1 cellular context compared by ENCODE assay signal in genomic region chr2:47080888-47081301, GRCh38.
TF ChIP-seq lines count a peak whose summit lies in the region.

No MANE protein-coding gene starts in this region.

TF ChIP-seq in HepG2, 621 proteins besides CTCF, POLR2A, EP300 and RAD21 (continued from another document and continues in another):
- TF ChIP-seq ZSCAN9 (CRISPR knock-in tag; IDR thresholded peaks at IDR 0.05; ENCODE audit: borderline replicate concordance) (no peak), ZNF841 (CRISPR knock-in tag; IDR thresholded peaks at IDR 0.05; ENCODE audit: borderline replicate concordance) (no peak), KDM4B (CRISPR knock-in tag; IDR thresholded peaks at IDR 0.05) (no peak), BORCS8-MEF2B (CRISPR knock-in tag; IDR thresholded peaks at IDR 0.05) (no peak), SIX1 (CRISPR knock-in tag; IDR thresholded peaks at IDR 0.05; ENCODE audit: borderline replicate concordance) (no peak), CHCHD3 (CRISPR knock-in tag; IDR thresholded peaks at IDR 0.05) (no peak), ZNF530 (CRISPR knock-in tag; IDR thresholded peaks at IDR 0.05; ENCODE audit: low read depth) (no peak), CBX1 (IDR thresholded peaks at IDR 0.05; ENCODE audit: low read depth) (no peak), SALL1 (CRISPR knock-in tag; IDR thresholded peaks at IDR 0.05) (peak; percentile 54), ADNP (CRISPR knock-in tag; IDR thresholded peaks at IDR 0.05) (no peak), ZBTB38 (CRISPR knock-in tag; IDR thresholded peaks at IDR 0.05) (no peak), ZNF292 (CRISPR knock-in tag; IDR thresholded peaks at IDR 0.05; ENCODE audit: borderline replicate concordance, low read depth) (0 out of 2 replicates have a peak, but pooled peaks have one; percentile 17), ZSCAN30 (CRISPR knock-in tag; IDR thresholded peaks at IDR 0.05) (no peak), ATAD3A (CRISPR knock-in tag; IDR thresholded peaks at IDR 0.05) (no peak), ZC3H4 (CRISPR knock-in tag; IDR thresholded peaks at IDR 0.05; ENCODE audit: borderline replicate concordance) (peak; percentile 41; the same call in 1 of the 2 replicates), ZNF619 (CRISPR knock-in tag; IDR thresholded peaks at IDR 0.05) (no peak), ZNF615 (CRISPR knock-in tag; IDR thresholded peaks at IDR 0.05; ENCODE audit: borderline replicate concordance) (no peak), CCAR2 (optimal IDR thresholded peaks at IDR 0.05; ENCODE audit: low read depth, low read length) (no peak), ZNF468 (CRISPR knock-in tag; IDR thresholded peaks at IDR 0.05) (no peak), REL (CRISPR knock-in tag; conservative IDR thresholded peaks at IDR 0.05) (no peak), KMT2B (CRISPR knock-in tag; IDR thresholded peaks at IDR 0.05) (no peak), SOX5 (CRISPR knock-in tag; IDR thresholded peaks at IDR 0.05; ENCODE audit: borderline replicate concordance) (no peak), HDAC1 (CRISPR knock-in tag; IDR thresholded peaks at IDR 0.05) (0 out of 2 replicates have a peak, but pooled peaks have one; percentile 34), CBX2 (IDR thresholded peaks at IDR 0.05; ENCODE audit: low read depth, low read length) (no peak), CBX2 (CRISPR knock-in tag; IDR thresholded peaks at IDR 0.05; ENCODE audit: low read depth) (no peak), ETV6 (CRISPR knock-in tag; conservative IDR thresholded peaks at IDR 0.05) (no peak), WIZ (CRISPR knock-in tag; IDR thresholded peaks at IDR 0.05) (no peak), ZNF720 (CRISPR knock-in tag; IDR thresholded peaks at IDR 0.05) (no peak), ZNF33A (CRISPR knock-in tag; IDR thresholded peaks at IDR 0.05; ENCODE audit: borderline replicate concordance) (no peak), MTERF4 (CRISPR knock-in tag; IDR thresholded peaks at IDR 0.05) (no peak), ZMAT5 (CRISPR knock-in tag; IDR thresholded peaks at IDR 0.05; ENCODE audit: borderline replicate concordance, low read depth) (no peak), SAP130 (CRISPR knock-in tag; IDR thresholded peaks at IDR 0.05; ENCODE audit: low read depth) (0 out of 2 replicates have a peak, but pooled peaks have one; percentile 10), ZNF709 (CRISPR knock-in tag; IDR thresholded peaks at IDR 0.05) (0 out of 2 replicates have a peak, but pooled peaks have one; percentile 10), ZNF678 (CRISPR knock-in tag; IDR thresholded peaks at IDR 0.05) (no peak), ZNF563 (CRISPR knock-in tag; IDR thresholded peaks at IDR 0.05) (no peak), RFX1 (IDR thresholded peaks at IDR 0.05) (no peak), TSC22D2 (CRISPR knock-in tag; IDR thresholded peaks at IDR 0.05; ENCODE audit: borderline replicate concordance) (no peak), ZNF503 (CRISPR knock-in tag; IDR thresholded peaks at IDR 0.05) (no peak), MED1 (CRISPR knock-in tag; IDR thresholded peaks at IDR 0.05) (no peak), ZNF572 (CRISPR knock-in tag; IDR thresholded peaks at IDR 0.05) (0 out of 2 replicates have a peak, but pooled peaks have one; percentile 32), AGO1 (IDR thresholded peaks at IDR 0.05; ENCODE audit: low read depth, low read length, poor library complexity, severe bottlenecking) (peak; percentile 59), ZNF331 (CRISPR knock-in tag; IDR thresholded peaks at IDR 0.05) (no peak), NFIC (IDR thresholded peaks at IDR 0.05; ENCODE audit: low read length) (no peak), TFDP1 (CRISPR knock-in tag; IDR thresholded peaks at IDR 0.05; ENCODE audit: borderline replicate concordance) (no peak), ZNF772 (CRISPR knock-in tag; IDR thresholded peaks at IDR 0.05) (no peak), PRDM15 (CRISPR knock-in tag; IDR thresholded peaks at IDR 0.05) (no peak)
- TF ChIP-seq, protein P1, sequence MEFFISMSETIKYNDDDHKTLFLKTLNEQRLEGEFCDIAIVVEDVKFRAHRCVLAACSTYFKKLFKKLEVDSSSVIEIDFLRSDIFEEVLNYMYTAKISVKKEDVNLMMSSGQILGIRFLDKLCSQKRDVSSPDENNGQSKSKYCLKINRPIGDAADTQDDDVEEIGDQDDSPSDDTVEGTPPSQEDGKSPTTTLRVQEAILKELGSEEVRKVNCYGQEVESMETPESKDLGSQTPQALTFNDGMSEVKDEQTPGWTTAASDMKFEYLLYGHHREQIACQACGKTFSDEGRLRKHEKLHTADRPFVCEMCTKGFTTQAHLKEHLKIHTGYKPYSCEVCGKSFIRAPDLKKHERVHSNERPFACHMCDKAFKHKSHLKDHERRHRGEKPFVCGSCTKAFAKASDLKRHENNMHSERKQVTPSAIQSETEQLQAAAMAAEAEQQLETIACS (CRISPR knock-in tag; IDR thresholded peaks at IDR 0.05) = no peak
- TF ChIP-seq, protein P2, sequence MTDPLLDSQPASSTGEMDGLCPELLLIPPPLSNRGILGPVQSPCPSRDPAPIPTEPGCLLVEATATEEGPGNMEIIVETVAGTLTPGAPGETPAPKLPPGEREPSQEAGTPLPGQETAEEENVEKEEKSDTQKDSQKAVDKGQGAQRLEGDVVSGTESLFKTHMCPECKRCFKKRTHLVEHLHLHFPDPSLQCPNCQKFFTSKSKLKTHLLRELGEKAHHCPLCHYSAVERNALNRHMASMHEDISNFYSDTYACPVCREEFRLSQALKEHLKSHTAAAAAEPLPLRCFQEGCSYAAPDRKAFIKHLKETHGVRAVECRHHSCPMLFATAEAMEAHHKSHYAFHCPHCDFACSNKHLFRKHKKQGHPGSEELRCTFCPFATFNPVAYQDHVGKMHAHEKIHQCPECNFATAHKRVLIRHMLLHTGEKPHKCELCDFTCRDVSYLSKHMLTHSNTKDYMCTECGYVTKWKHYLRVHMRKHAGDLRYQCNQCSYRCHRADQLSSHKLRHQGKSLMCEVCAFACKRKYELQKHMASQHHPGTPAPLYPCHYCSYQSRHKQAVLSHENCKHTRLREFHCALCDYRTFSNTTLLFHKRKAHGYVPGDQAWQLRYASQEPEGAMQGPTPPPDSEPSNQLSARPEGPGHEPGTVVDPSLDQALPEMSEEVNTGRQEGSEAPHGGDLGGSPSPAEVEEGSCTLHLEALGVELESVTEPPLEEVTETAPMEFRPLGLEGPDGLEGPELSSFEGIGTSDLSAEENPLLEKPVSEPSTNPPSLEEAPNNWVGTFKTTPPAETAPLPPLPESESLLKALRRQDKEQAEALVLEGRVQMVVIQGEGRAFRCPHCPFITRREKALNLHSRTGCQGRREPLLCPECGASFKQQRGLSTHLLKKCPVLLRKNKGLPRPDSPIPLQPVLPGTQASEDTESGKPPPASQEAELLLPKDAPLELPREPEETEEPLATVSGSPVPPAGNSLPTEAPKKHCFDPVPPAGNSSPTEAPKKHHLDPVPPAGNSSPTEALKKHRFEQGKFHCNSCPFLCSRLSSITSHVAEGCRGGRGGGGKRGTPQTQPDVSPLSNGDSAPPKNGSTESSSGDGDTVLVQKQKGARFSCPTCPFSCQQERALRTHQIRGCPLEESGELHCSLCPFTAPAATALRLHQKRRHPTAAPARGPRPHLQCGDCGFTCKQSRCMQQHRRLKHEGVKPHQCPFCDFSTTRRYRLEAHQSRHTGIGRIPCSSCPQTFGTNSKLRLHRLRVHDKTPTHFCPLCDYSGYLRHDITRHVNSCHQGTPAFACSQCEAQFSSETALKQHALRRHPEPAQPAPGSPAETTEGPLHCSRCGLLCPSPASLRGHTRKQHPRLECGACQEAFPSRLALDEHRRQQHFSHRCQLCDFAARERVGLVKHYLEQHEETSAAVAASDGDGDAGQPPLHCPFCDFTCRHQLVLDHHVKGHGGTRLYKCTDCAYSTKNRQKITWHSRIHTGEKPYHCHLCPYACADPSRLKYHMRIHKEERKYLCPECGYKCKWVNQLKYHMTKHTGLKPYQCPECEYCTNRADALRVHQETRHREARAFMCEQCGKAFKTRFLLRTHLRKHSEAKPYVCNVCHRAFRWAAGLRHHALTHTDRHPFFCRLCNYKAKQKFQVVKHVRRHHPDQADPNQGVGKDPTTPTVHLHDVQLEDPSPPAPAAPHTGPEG (CRISPR knock-in tag; IDR thresholded peaks at IDR 0.05) = no peak
- TF ChIP-seq, protein P3, sequence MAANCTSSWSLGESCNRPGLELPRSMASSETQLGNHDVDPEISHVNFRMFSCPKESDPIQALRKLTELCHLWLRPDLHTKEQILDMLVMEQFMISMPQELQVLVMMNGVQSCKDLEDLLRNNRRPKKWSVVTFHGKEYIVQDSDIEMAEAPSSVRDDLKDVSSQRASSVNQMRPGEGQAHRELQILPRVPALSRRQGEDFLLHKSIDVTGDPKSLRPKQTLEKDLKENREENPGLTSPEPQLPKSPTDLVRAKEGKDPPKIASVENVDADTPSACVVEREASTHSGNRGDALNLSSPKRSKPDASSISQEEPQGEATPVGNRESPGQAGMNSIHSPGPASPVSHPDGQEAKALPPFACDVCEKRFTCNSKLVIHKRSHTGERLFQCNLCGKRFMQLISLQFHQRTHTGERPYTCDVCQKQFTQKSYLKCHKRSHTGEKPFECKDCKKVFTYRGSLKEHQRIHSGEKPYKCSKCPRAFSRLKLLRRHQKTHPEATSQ (CRISPR knock-in tag; IDR thresholded peaks at IDR 0.05; ENCODE audit: borderline replicate concordance) = no peak
